In the genomic region with DNA sequence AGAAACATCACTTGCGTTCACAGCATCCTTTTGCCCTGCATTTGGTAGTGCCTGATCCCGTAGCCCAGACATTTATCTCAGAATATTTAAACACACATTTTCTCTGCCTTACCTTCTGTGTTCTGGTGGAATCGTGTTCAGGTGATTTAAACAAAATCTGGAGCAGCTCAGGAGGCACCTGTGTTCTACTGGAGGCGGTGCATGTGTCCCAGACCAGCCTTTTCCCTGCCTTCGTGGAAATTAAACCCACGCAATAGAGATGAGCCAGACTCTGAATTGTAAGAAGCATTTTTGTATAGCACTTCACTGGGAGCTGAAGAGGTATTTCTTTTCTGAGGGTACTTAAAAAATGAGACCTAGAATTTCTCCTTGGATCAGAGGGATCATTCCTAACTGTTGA, we compare ENCODE assay signal across 16 cellular contexts.
DNase-seq lines count a peak whose midpoint lies in the region; ATAC-seq and TF ChIP-seq lines count a peak whose summit lies in the region.
"Had no signal": no experiment of that assay in that cellular context is flagged by ENCODE, and none has a peak within 500 bp of the region (broad histone marks: within the 10 kb centered on the region; RNA-seq: fewer than 3 reads in every experiment).

No MANE protein-coding gene starts in this region.

- H3K4me2 ChIP-seq in BLaER1, result peak overlapping the region; percentile 68
- peak overlapping the region in 8 of 11 experiments; percentile 0 to 93 (median 73); a peak in 11 of 22 replicates for H3K4me2 ChIP-seq in BLaER1 treated with 17β-estradiol and CSF1 and Interleukin-3, amounts not matched to agents 10 nM and 100 nM

- H3K9ac ChIP-seq in BLaER1, result no peak overlapping the region; the same call in 1 of the 2 replicates
- H3K9ac ChIP-seq in BLaER1 treated with 17β-estradiol and CSF1 and Interleukin-3, amounts not matched to agents 10 nM and 100 nM, result no peak overlapping the region
- H3K9ac ChIP-seq: GM23248 had no signal

- DNase-seq in memory B cell (ENCODE audit: low spot score in 2 of 2), result no peak
- peak; percentile 47 for DNase-seq in putamen (ENCODE audit: low spot score)
- DNase-seq in GM10248 (ENCODE audit: extremely low spot score), result no peak
- DNase-seq: CD4-positive, alpha-beta T cell; CD8-positive, alpha-beta memory T cell; DMS 273 treated with DMSO at 0.1 percent for 48 hours; DMS79; EL; GDM1; GM23248; H7; HCEC 1CT had no signal

- H3K4me3 Mint-ChIP-seq in memory B cell, result no peak overlapping the region
- H3K4me3 Mint-ChIP-seq: CD4-positive, alpha-beta T cell; CD8-positive, alpha-beta memory T cell had no signal

- H3K27ac ChIP-seq in BLaER1, result peak overlapping the region; percentile 82
- H3K27ac ChIP-seq in BLaER1 treated with 17β-estradiol and CSF1 and Interleukin-3, amounts not matched to agents 10 nM and 100 nM, result no peak overlapping the region
- H3K27ac ChIP-seq: GM23248 had no signal

- no peaks in the 10 kb centered on the region for H3K36me3 Mint-ChIP-seq in memory B cell
- H3K36me3 Mint-ChIP-seq: CD14-positive monocyte; CD8-positive, alpha-beta memory T cell had no signal

- H3K4me1 ChIP-seq in BLaER1, result peaks cover 61% of the 10 kb centered on the region
- H3K4me1 ChIP-seq in BLaER1 treated with 17β-estradiol and CSF1 and Interleukin-3, amounts not matched to agents 10 nM and 100 nM, result peaks cover 20 to 61% (median 49%) of the 10 kb centered on the region in 10 experiments

- H3K4me3 ChIP-seq in BLaER1, result no peak overlapping the region
- no peak overlapping the region for H3K4me3 ChIP-seq in BLaER1 treated with 17β-estradiol and CSF1 and Interleukin-3, amounts not matched to agents 10 nM and 100 nM
- H3K4me3 ChIP-seq: GM23248 had no signal

- H3K27me3 Mint-ChIP-seq in memory B cell, result peaks cover 2% of the 10 kb centered on the region

- H3K27ac Mint-ChIP-seq in memory B cell, result peak overlapping the region; percentile 56
- H3K27ac Mint-ChIP-seq: CD14-positive monocyte; CD4-positive, alpha-beta T cell had no signal

- H3K36me3 ChIP-seq in BLaER1, result no peaks in the 10 kb centered on the region
- no peaks in the 10 kb centered on the region for H3K36me3 ChIP-seq in BLaER1 treated with 17β-estradiol and CSF1 and Interleukin-3, amounts not matched to agents 10 nM and 100 nM

- no peaks in the 10 kb centered on the region for H4K20me1 ChIP-seq in BLaER1
- no peaks in the 10 kb centered on the region for H4K20me1 ChIP-seq in BLaER1 treated with 17β-estradiol and CSF1 and Interleukin-3, amounts not matched to agents 10 nM and 100 nM

- no peaks in the 10 kb centered on the region for H3K9me3 ChIP-seq in BLaER1
- no peaks in the 10 kb centered on the region; a peak in 2 of 22 replicates for H3K9me3 ChIP-seq in BLaER1 treated with 17β-estradiol and CSF1 and Interleukin-3, amounts not matched to agents 10 nM and 100 nM (replicated peaks in 1 of 11)

- POLR2A ChIA-PET in GM10248 (lab: Yijun Ruan, JAX), result no interaction called here

- no peak for TF ChIP-seq CTCF in GM10248 (IDR thresholded peaks at IDR 0.05; ENCODE audit: control extremely low read depth, extremely low read depth, low read depth, missing control alignments)

- peaks cover 10% of the 10 kb centered on the region for H3K4me1 Mint-ChIP-seq in memory B cell
- H3K4me1 Mint-ChIP-seq: CD8-positive, alpha-beta memory T cell had no signal

- no peak for ATAC-seq in memory B cell (ENCODE audit: low read depth)
- no peak for ATAC-seq in GM18520 (IDR thresholded peaks at IDR 0.05; ENCODE audit: unreplicated experiment)

- no peaks in the 10 kb centered on the region for H3K27me3 ChIP-seq in BLaER1
- no peaks in the 10 kb centered on the region for H3K27me3 ChIP-seq in BLaER1 treated with 17β-estradiol and CSF1 and Interleukin-3, amounts not matched to agents 10 nM and 100 nM

- CTCF ChIA-PET in GM10248 (lab: Yijun Ruan, JAX), result interaction anchor here (1.2 kb wide), 1 partner anchor 22 kb away, joined by 3 read pairs; no protein-coding TSS in a partner anchor

- no peaks in the 10 kb centered on the region for H3K9me3 Mint-ChIP-seq in memory B cell
- H3K9me3 Mint-ChIP-seq: CD14-positive monocyte; CD4-positive, alpha-beta T cell; CD8-positive, alpha-beta memory T cell had no signal
